3 cellular contexts compared by ENCODE assay signal in genomic region chr2:20240291-20240690, GRCh38. TPM values are rescaled to one million over a fixed set of nuclear protein-coding genes. Genes with fewer than 3 reads are reported as not detected.
"Had no signal": no experiment of that assay in that cellular context is flagged by ENCODE, and none has a peak within 500 bp of the region (broad histone marks: within the 10 kb centered on the region; RNA-seq: fewer than 3 reads in every experiment).

No MANE protein-coding gene starts in this region.

RNA-seq across cellular contexts. Expression of gene SDC1, which starts 15.4 kb away (rescaled TPM):
- total RNA-seq: natural killer cell treated with Interleukin-12 subunit alpha and Interleukin-12 subunit beta and Interleukin-15 and Interleukin-18, amount 100 ng/mL, for 72 hours had no signal
- polyA plus RNA-seq: immature natural killer cell; naive thymus-derived CD4-positive, alpha-beta T cell had no signal
